Comparison of ENCODE assay signal across 9 cellular contexts in the genomic region with DNA sequence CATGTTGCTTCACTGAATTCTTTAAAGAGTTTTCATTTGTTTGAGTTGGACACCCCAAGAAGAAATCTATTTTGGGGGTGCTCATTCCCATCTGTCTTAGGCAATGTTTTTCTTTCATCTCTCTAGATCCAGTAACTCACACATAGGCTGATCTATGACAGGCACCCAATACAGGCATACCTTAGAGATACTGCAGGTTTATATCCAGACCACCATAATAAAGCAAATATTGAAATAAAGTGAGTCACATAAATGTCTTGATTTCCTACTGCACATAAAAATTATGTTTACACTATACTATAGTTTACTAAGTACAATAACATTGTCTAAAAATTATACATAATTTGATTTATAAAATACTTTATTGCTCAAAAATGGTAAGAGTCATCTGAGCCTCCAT.
"Had no signal": no experiment of that assay in that cellular context is flagged by ENCODE, and none has a peak within 500 bp of the region (broad histone marks: within the 10 kb centered on the region; RNA-seq: fewer than 3 reads in every experiment).

No MANE protein-coding gene starts in this region.

- H3K4me2 ChIP-seq: GM23338 had no signal

- H3K4me3 ChIP-seq: GM23248, GM23338, HAP-1 had no signal

- H2AFZ ChIP-seq: GM23248, GM23338 had no signal

- H3K36me3 ChIP-seq: HAP-1 had no signal

- H3K4me3 Mint-ChIP-seq: GM23338, H9, HFFc6 had no signal

- H3K9ac ChIP-seq: GM23248 had no signal

- H3K4me1 ChIP-seq: HAP-1 had no signal

- DNase-seq: GM23248, GOT3, H7, H9, HCEC 1CT, HFFc6 had no signal

- H3K27ac ChIP-seq: GM23248 had no signal

- ATAC-seq: GM23338, HCT116 had no signal

- H3K27ac Mint-ChIP-seq: GM23338, H9, HFFc6 had no signal

- H3K4me1 Mint-ChIP-seq: GM23338, H9 had no signal

- H3K9me3 Mint-ChIP-seq: GM23338, HFFc6 had no signal
